ENCODE assay signal across 14 cellular contexts in the genomic region with DNA sequence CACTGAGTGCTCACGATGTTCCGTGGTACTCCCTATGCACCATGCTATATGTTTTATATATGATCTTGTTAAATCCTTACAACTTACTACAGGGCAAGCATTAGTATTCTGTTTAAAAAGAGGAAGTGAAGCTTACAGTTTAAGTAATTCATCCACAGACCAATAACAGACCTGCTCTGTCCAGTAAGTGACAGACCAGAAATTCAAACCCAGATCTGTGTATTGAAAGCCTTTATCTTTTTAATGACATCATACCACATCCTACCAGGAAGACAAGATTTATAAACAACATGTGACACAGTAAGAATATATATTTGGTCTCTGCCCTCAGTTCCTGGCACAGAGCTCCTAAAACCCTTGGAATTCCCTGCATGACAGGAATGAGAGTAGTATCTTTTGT.
DNase-seq lines count a peak whose midpoint lies in the region; ATAC-seq and TF ChIP-seq lines count a peak whose summit lies in the region.
"Had no signal": no experiment of that assay in that cellular context is flagged by ENCODE, and none has a peak within 500 bp of the region (broad histone marks: within the 10 kb centered on the region; RNA-seq: fewer than 3 reads in every experiment).

No MANE protein-coding gene starts in this region.

- H2AFZ ChIP-seq in OCI-LY7 (ENCODE audit: low read length) = no peak overlapping the region

- H3K36me3 Mint-ChIP-seq in activated CD8-positive, alpha-beta T cell treated with anti-CD3 and anti-CD28 coated beads for 36 hours (ENCODE audit: low read depth) = no peaks in the 10 kb centered on the region

- no peaks in the 10 kb centered on the region for H3K9me3 ChIP-seq in OCI-LY7 (ENCODE audit: low read length)
- H3K9me3 ChIP-seq: BLaER1 had no signal

- no peaks in the 10 kb centered on the region for H3K79me2 ChIP-seq in OCI-LY7 (ENCODE audit: insufficient read depth, low read depth, low read length)

- no peaks in the 10 kb centered on the region for H3K4me1 Mint-ChIP-seq in activated CD8-positive, alpha-beta T cell treated with anti-CD3 and anti-CD28 coated beads for 36 hours (ENCODE audit: low read depth)

- no peaks in the 10 kb centered on the region for H3K9me3 Mint-ChIP-seq in activated CD8-positive, alpha-beta T cell treated with anti-CD3 and anti-CD28 coated beads for 36 hours

- POLR2A ChIA-PET in OCI-LY7 (lab: Charles Lee) = interaction anchor here (0.7 kb wide), 1 partner anchor 72 kb away, joined by 3 read pairs; no protein-coding TSS in a partner anchor
- POLR2A ChIA-PET in activated CD8-positive, alpha-beta T cell treated with anti-CD3 and anti-CD28 coated beads for 36 hours (lab: Charles Lee) = no interaction called here

- ATAC-seq in GM18505 (IDR thresholded peaks at IDR 0.05; ENCODE audit: unreplicated experiment) = peak; percentile 90
- ATAC-seq in GM21381 (IDR thresholded peaks at IDR 0.05; ENCODE audit: unreplicated experiment) = peak; percentile 83
- ATAC-seq in HG03097 (IDR thresholded peaks at IDR 0.05; ENCODE audit: low FRiP score, unreplicated experiment) = peak; percentile 78
- no peak for ATAC-seq in activated CD8-positive, alpha-beta T cell treated with anti-CD3 and anti-CD28 coated beads for 36 hours
- ATAC-seq: sciatic nerve had no signal

- H3K4me2 ChIP-seq in OCI-LY7 (ENCODE audit: low read length) = no peak overlapping the region
- H3K4me2 ChIP-seq: BLaER1, KMS-11 had no signal

- DNase-seq in OCI-LY7 (ENCODE audit: low spot score) = peak; percentile 8
- no peak for DNase-seq in activated CD8-positive, alpha-beta T cell treated with anti-CD3 and anti-CD28 coated beads for 36 hours
- no peak for DNase-seq in C1 segment of cervical spinal cord (lab: John Stamatoyannopoulos, UW)
- no peak for DNase-seq in NCI-H748 treated with DMSO at 0.1 percent for 48 hours (lab: John Stamatoyannopoulos, UW)
- no peak for DNase-seq in T-helper 2 cell
- DNase-seq: mesendoderm; stimulated activated CD8-positive, alpha-beta memory T cell treated with anti-CD3 and anti-CD28 coated beads, Interleukin-4, amount 100 ng/mL, for 48 hours; T1000 had no signal

- H3K9me2 ChIP-seq in OCI-LY7 (ENCODE audit: insufficient read depth, low read length) = no peaks in the 10 kb centered on the region

- H3K27me3 Mint-ChIP-seq in activated CD8-positive, alpha-beta T cell treated with anti-CD3 and anti-CD28 coated beads for 36 hours = peaks cover 3% of the 10 kb centered on the region

- H3K4me3 Mint-ChIP-seq in activated CD8-positive, alpha-beta T cell treated with anti-CD3 and anti-CD28 coated beads for 36 hours = no peak overlapping the region

- TF ChIP-seq CTCF in OCI-LY7 (conservative IDR thresholded peaks at IDR 0.05; ENCODE audit: low read length) = no peak
- TF ChIP-seq CTCF in activated CD8-positive, alpha-beta T cell treated with anti-CD3 and anti-CD28 coated beads for 36 hours (IDR thresholded peaks at IDR 0.05) = no peak

- H3K27ac Mint-ChIP-seq in activated CD8-positive, alpha-beta T cell treated with anti-CD3 and anti-CD28 coated beads for 36 hours = no peak overlapping the region

- no peaks in the 10 kb centered on the region for H3K36me3 ChIP-seq in OCI-LY7 (ENCODE audit: insufficient read depth, low read length)
- H3K36me3 ChIP-seq: BLaER1 had no signal

- H3K27ac ChIP-seq in OCI-LY7 (ENCODE audit: low read depth, low read length, poor library complexity, severe bottlenecking) = no peak overlapping the region
- H3K27ac ChIP-seq: BLaER1, KMS-11 had no signal

- no TSS peak for BruUV-seq in OCI-LY7 (replicated peaks; lab: Mats Ljungman, UMichigan)

- H3K4me1 ChIP-seq in OCI-LY7 (ENCODE audit: insufficient read depth, low read length, poor library complexity, severe bottlenecking) = no peaks in the 10 kb centered on the region
- H3K4me1 ChIP-seq: BLaER1 had no signal

- intact Hi-C loops in OCI-LY7 (cut with micrococcal nuclease; ENCODE audit: unreplicated experiment) = no loop called here
- intact Hi-C loops in activated CD8-positive, alpha-beta T cell treated with anti-CD3 and anti-CD28 coated beads for 36 hours (cut with micrococcal nuclease) = no loop called here

- H4K20me1 ChIP-seq in OCI-LY7 (ENCODE audit: insufficient read depth, low read length) = no peaks in the 10 kb centered on the region
- H4K20me1 ChIP-seq: BLaER1 had no signal

- CTCF ChIA-PET in OCI-LY7 (lab: Charles Lee; ENCODE audit: unreplicated experiment) = no interaction called here
- CTCF ChIA-PET in activated CD8-positive, alpha-beta T cell treated with anti-CD3 and anti-CD28 coated beads for 36 hours (lab: Charles Lee) = no interaction called here

- H3K4me3 ChIP-seq in OCI-LY7 (ENCODE audit: low read depth, low read length, poor library complexity, severe bottlenecking) = no peak overlapping the region
- H3K4me3 ChIP-seq: BLaER1 had no signal

- TF ChIP-seq POLR2A in GM18505 (IDR thresholded peaks at IDR 0.05; ENCODE audit: borderline replicate concordance, extremely low read depth, insufficient read depth, insufficient read length) = no peak
